12 cellular contexts compared by ENCODE assay signal in the genomic region with DNA sequence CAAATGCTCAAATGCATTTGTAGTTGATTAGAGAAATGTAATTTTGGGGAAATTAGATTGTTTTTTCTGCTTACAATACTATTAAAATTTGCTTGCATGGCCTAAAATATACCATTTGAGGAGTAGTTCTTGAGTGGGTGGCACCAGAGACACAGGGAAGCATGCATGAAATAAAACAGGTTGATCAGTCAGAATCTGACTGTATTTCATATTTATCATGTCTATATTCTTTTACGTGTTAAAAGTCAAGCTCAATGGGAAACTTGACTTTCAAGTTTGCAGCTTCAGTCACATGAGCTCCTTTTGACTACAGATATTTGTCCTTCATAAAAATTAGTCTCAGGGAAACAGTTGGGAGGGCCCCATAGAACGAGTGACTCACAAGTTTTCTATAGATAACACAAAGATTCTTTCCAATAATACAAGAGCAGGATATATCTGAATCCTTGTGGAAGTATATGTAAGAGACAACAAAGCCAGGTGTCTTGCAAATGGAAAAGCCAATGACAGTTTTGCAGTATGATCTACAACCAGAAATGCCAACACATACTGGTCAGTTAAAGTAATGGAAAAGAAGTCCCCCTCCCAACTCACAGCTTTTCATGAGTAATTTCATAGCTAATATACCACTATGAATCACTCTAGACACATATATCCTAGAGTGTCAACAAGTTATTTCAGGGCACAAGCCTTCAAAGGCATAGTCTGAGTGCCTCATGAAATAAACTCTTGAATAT. TPM values are rescaled to one million over a fixed set of nuclear protein-coding genes. Genes with fewer than 3 reads are reported as not detected.
A peak's percentile ranks its signal among the peaks of the same experiment; 100 is the strongest.
DNase-seq lines count a peak whose midpoint lies in the region; ATAC-seq, FAIRE-seq and TF ChIP-seq lines count a peak whose summit lies in the region.
"Had no signal": no experiment of that assay in that cellular context is flagged by ENCODE, and none has a peak within 500 bp of the region (broad histone marks: within the 10 kb centered on the region; RNA-seq: fewer than 3 reads in every experiment).

No MANE protein-coding gene starts in this region.

- peak overlapping the region; percentile 15; the same call in 2 of the 3 replicates for H3K4me2 ChIP-seq in A549
- H3K4me2 ChIP-seq in hepatocyte: peak overlapping the region; percentile 28

- peak in 1 of 2 experiments; percentile 75; a peak in 3 of 6 replicates for ATAC-seq in A549
- no peak for ATAC-seq in GM18861 (IDR thresholded peaks at IDR 0.05; ENCODE audit: unreplicated experiment)

- H3K27me3 ChIP-seq in hepatocyte: no peaks in the 10 kb centered on the region
- H3K27me3 ChIP-seq in WERI-Rb-1 (ENCODE audit: insufficient read depth, low read depth, severe bottlenecking): no peaks in the 10 kb centered on the region

- H3K27ac ChIP-seq in A549: 0 out of 6 replicates have a peak overlapping the region, but pooled peaks of 1 of the 2 experiments have one; percentile 12
- H3K27ac ChIP-seq in hepatocyte: peak overlapping the region; percentile 79
- H3K27ac ChIP-seq in WERI-Rb-1: no peak overlapping the region

- no peak overlapping the region for H2AFZ ChIP-seq in hepatocyte

- CTCF ChIA-PET in A549 (lab: Yijun Ruan, JAX) (interaction anchor here (0.5 to 2.5 kb wide), 6 partner anchors 16 to 288 kb away, joined by 3 to 10 read pairs (median 4); no protein-coding TSS in a partner anchor), GM10248 (lab: Yijun Ruan, JAX) (interaction anchor here (1.0 to 2.1 kb wide), 11 partner anchors 10 to 116 kb away, joined by 3 to 13 read pairs (median 5); no protein-coding TSS in a partner anchor)
- CTCF ChIA-PET in activated CD4-positive, alpha-beta memory T cell treated with anti-CD3 and anti-CD28 coated beads, Interleukin-2, amount 10 ng/mL, durations not matched to agents 7 days and 5 days (lab: Charles Lee): interaction anchor here (1.3 kb wide), 1 partner anchor 113 kb away, joined by 3 read pairs; no protein-coding TSS in a partner anchor

- DNase-seq in A549 (ENCODE audit: low read depth in 1 of 2, low spot score in 1 of 2) (peak; percentile 22 to 29), GM10248 (ENCODE audit: extremely low spot score) (peak; percentile 37), hepatocyte (ENCODE audit: low spot score) (peak; percentile 55), NCI-H82 treated with DMSO at 0.1 percent for 48 hours (lab: John Stamatoyannopoulos, UW; ENCODE audit: unreplicated experiment) (no peak), WERI-Rb-1 (no peak)
- no peak for DNase-seq in activated CD4-positive, alpha-beta memory T cell treated with anti-CD3 and anti-CD28 coated beads, Interleukin-2, amount 10 ng/mL, durations not matched to agents 7 days and 5 days
- DNase-seq in stimulated activated naive CD4-positive, alpha-beta T cell (lab: John Stamatoyannopoulos, UW): no peak
- DNase-seq: DMS153, NCI-H526 had no signal

- H3K9me3 ChIP-seq in A549: no peaks in the 10 kb centered on the region
- no peaks in the 10 kb centered on the region for H3K9me3 ChIP-seq in hepatocyte (ENCODE audit: low read depth)
- H3K9me3 ChIP-seq in WERI-Rb-1 (ENCODE audit: severe bottlenecking): no peaks in the 10 kb centered on the region

- H3K9me2 ChIP-seq in hepatocyte (replicated peaks; ENCODE audit: insufficient read depth): no peaks in the 10 kb centered on the region

- no peaks in the 10 kb centered on the region for H3K9me3 Mint-ChIP-seq in activated CD4-positive, alpha-beta memory T cell treated with anti-CD3 and anti-CD28 coated beads, Interleukin-2, amount 10 ng/mL, durations not matched to agents 7 days and 5 days

- peaks cover 28% of the 10 kb centered on the region for H3K4me1 Mint-ChIP-seq in activated CD4-positive, alpha-beta memory T cell treated with anti-CD3 and anti-CD28 coated beads, Interleukin-2, amount 10 ng/mL, durations not matched to agents 7 days and 5 days

- H3K36me3 Mint-ChIP-seq in activated CD4-positive, alpha-beta memory T cell treated with anti-CD3 and anti-CD28 coated beads, Interleukin-2, amount 10 ng/mL, durations not matched to agents 7 days and 5 days (ENCODE audit: low read depth): peaks cover 54% of the 10 kb centered on the region

- no peak for TF ChIP-seq POLR2A in A549 (IDR thresholded peaks at IDR 0.05; ENCODE audit: low read length)

- TF ChIP-seq CTCF in A549 (IDR thresholded peaks at IDR 0.05) (no peak), GM10248 (IDR thresholded peaks at IDR 0.05; ENCODE audit: control extremely low read depth, extremely low read depth, low read depth, missing control alignments) (no peak), hepatocyte (IDR thresholded peaks at IDR 0.05; ENCODE audit: poor library complexity) (no peak), WERI-Rb-1 (IDR thresholded peaks at IDR 0.05; ENCODE audit: low read depth, low read length) (no peak)

- H3K79me2 ChIP-seq in hepatocyte: no peaks in the 10 kb centered on the region

- peak; percentile 82 for FAIRE-seq in A549 (lab: Jason Lieb, UNC)
- FAIRE-seq: frontal cortex had no signal

- POLR2A ChIA-PET in A549 (lab: Yijun Ruan, JAX): no interaction called here
- POLR2A ChIA-PET in GM10248 (lab: Yijun Ruan, JAX): no interaction called here
- POLR2A ChIA-PET in activated CD4-positive, alpha-beta memory T cell treated with anti-CD3 and anti-CD28 coated beads, Interleukin-2, amount 10 ng/mL, durations not matched to agents 7 days and 5 days (lab: Charles Lee): interaction anchor here (1.3 to 2.5 kb wide), 2 partner anchors 40 to 99 kb away, joined by 4 to 8 read pairs; no protein-coding TSS in a partner anchor

- H3K27me3 Mint-ChIP-seq in activated CD4-positive, alpha-beta memory T cell treated with anti-CD3 and anti-CD28 coated beads, Interleukin-2, amount 10 ng/mL, durations not matched to agents 7 days and 5 days: no peaks in the 10 kb centered on the region
- H3K27me3 Mint-ChIP-seq: progenitor cell of endocrine pancreas had no signal

- WGBS in A549 (ENCODE audit: missing lambda C conversion rate): 61% methylated on average over 2 of the region's 2 CpGs
- WGBS in hepatocyte (ENCODE audit: low lambda C conversion rate, missing lambda C conversion rate): 50% methylated on average over 2 of the region's 2 CpGs

- no peaks in the 10 kb centered on the region for H4K20me1 ChIP-seq in hepatocyte (ENCODE audit: insufficient read depth, poor library complexity, severe bottlenecking)

- no peak overlapping the region for H3K4me3 ChIP-seq in A549
- H3K4me3 ChIP-seq in hepatocyte: no peak overlapping the region
- no peak overlapping the region for H3K4me3 ChIP-seq in WERI-Rb-1 (ENCODE audit: low read depth, low read length)

- H3K4me1 ChIP-seq in A549: peaks cover 30% of the 10 kb centered on the region
- H3K4me1 ChIP-seq in hepatocyte (ENCODE audit: insufficient read depth): peaks cover 6% of the 10 kb centered on the region

- TF ChIP-seq RAD21 in A549 (conservative IDR thresholded peaks at IDR 0.05 in 1 of 2, IDR thresholded peaks at IDR 0.05 in 1 of 2): no peak

- H3K27ac Mint-ChIP-seq in activated CD4-positive, alpha-beta memory T cell treated with anti-CD3 and anti-CD28 coated beads, Interleukin-2, amount 10 ng/mL, durations not matched to agents 7 days and 5 days: peak overlapping the region; percentile 19
- H3K27ac Mint-ChIP-seq: progenitor cell of endocrine pancreas had no signal

- H3K36me3 ChIP-seq in hepatocyte (replicated peaks; ENCODE audit: insufficient read depth, low read depth) (no peaks in the 10 kb centered on the region), WERI-Rb-1 (peaks cover 33% of the 10 kb centered on the region)

- H3K4me3 Mint-ChIP-seq in activated CD4-positive, alpha-beta memory T cell treated with anti-CD3 and anti-CD28 coated beads, Interleukin-2, amount 10 ng/mL, durations not matched to agents 7 days and 5 days: no peak overlapping the region

- TF ChIP-seq EP300 in A549 (IDR thresholded peaks at IDR 0.05): no peak

TF ChIP-seq in A549, 52 proteins besides CTCF, POLR2A, EP300 and RAD21:
- TF ChIP-seq FOSL2 (IDR thresholded peaks at IDR 0.05) (no peak), FOSL2 (CRISPR knock-in tag; IDR thresholded peaks at IDR 0.05) (peak; percentile 55), HDAC2 (IDR thresholded peaks at IDR 0.05) (no peak)

RNA-seq across cellular contexts. Expression of a gene that starts 42.2 kb away (rescaled TPM):
- polyA plus RNA-seq in A549 (2011; rRNA removed): 5.0 and 6.1 TPM in 2 replicates
- polyA plus RNA-seq in A549 (2012; cell fraction: cytosol; rRNA removed): 9.2 and 10.4 TPM in 2 replicates
- 132 and 139 TPM in 2 replicates for polyA plus RNA-seq in A549 (2012; cell fraction: nucleus; rRNA removed)
- 7.9 to 10.9 TPM (median 10.1 TPM) in 3 replicates for polyA plus RNA-seq in A549 (2017; fragmentation: RNase III; extraction: RNeasy Plus Mini Kit Qiagen cat#74134 plus additional on column Dnase treatment)
- polyA minus RNA-seq in A549 (2011; rRNA and poly(A)+ RNA removed): 11.6 and 12.8 TPM in 2 replicates
- 1 to 10 TPM; 5.3 to 5.6 TPM for total RNA-seq in activated CD4-positive, alpha-beta memory T cell treated with anti-CD3 and anti-CD28 coated beads, Interleukin-2, amount 10 ng/mL, durations not matched to agents 7 days and 5 days
- 0.83 and 1.5 TPM in 2 replicates for total RNA-seq in hepatocyte
- polyA plus RNA-seq in hepatocyte: 1.9 and 3.4 TPM in 2 replicates
- total RNA-seq: progenitor cell of endocrine pancreas had no signal

Comparison
In these comparisons a context has a peak if more than half of its experiments do, and no peak if none do; other contexts are left out.
1. DNase-seq: peak in A549 (2 of 2), GM10248 (single experiment) and hepatocyte (single experiment); none in activated CD4-positive, alpha-beta memory T cell treated with anti-CD3 and anti-CD28 coated beads, Interleukin-2, amount 10 ng/mL, durations not matched to agents 7 days and 5 days (single experiment), NCI-H82 treated with DMSO at 0.1 percent for 48 hours (single experiment), WERI-Rb-1 (single experiment) and stimulated activated naive CD4-positive, alpha-beta T cell (0 of 6).